ENCODE assay signal across 24 cellular contexts in genomic region chr2:145305854-145306253, GRCh38.
"Had no signal": no experiment of that assay in that cellular context is flagged by ENCODE, and none has a peak within 500 bp of the region (broad histone marks: within the 10 kb centered on the region; RNA-seq: fewer than 3 reads in every experiment).

No MANE protein-coding gene starts in this region.

- ATAC-seq: gastrocnemius medialis; heart right ventricle; left lobe of liver; naive thymus-derived CD4-positive, alpha-beta T cell; psoas muscle; sciatic nerve; stimulated activated memory B cell treated with anti-CD40 and anti-IgM and Interleukin-4, amounts not matched to agents 10 μg/mL and 1 μg/mL and 100 μg/mL, for 72 hours had no signal

- H3K9me3 Mint-ChIP-seq: endodermal cell had no signal

- FAIRE-seq: urothelium cell line had no signal

- DNase-seq: effector CD4-positive, alpha-beta T cell; endodermal cell; gastrocnemius medialis; heart right ventricle; islet precursor cell; mammary epithelial cell; naive thymus-derived CD4-positive, alpha-beta T cell; nephron progenitor cell; psoas muscle; retina; spleen; stimulated activated CD4-positive, alpha-beta T cell treated with anti-CD3 and anti-CD28 coated beads, Interleukin-15, amount 100 ng/mL, for 24 hours; stimulated activated CD4-positive, alpha-beta T cell treated with anti-CD3 and anti-CD28 coated beads, Interleukin-1b, Interleukin-23, amount 100 ng/mL, for 48 hours; stimulated activated CD4-positive, alpha-beta T cell treated with anti-CD3 and anti-CD28 coated beads, Interleukin-4, amount 100 ng/mL, for 24 hours; stomach; substantia nigra; transverse colon had no signal

- H3K27me3 Mint-ChIP-seq: stimulated activated memory B cell treated with anti-CD40 and anti-IgM and Interleukin-4, amounts not matched to agents 10 μg/mL and 1 μg/mL and 100 μg/mL, for 72 hours had no signal

- H3K4me3 Mint-ChIP-seq: endodermal cell; naive thymus-derived CD4-positive, alpha-beta T cell; nephron progenitor cell; stimulated activated memory B cell treated with anti-CD40 and anti-IgM and Interleukin-4, amounts not matched to agents 10 μg/mL and 1 μg/mL and 100 μg/mL, for 72 hours had no signal

- H3K36me3 ChIP-seq: gastrocnemius medialis, heart right ventricle, neutrophil, spleen, stomach, thoracic aorta, transverse colon had no signal

- H3K4me3 ChIP-seq: coronary artery, gastrocnemius medialis, heart right ventricle, psoas muscle, spleen, stomach, thoracic aorta, transverse colon had no signal

- H3K4me1 ChIP-seq: gastrocnemius medialis, heart right ventricle, psoas muscle, spleen, transverse colon had no signal

- H3K27ac ChIP-seq: coronary artery, gastrocnemius medialis, heart right ventricle, neutrophil, psoas muscle, spleen, stomach, thoracic aorta, transverse colon had no signal

- H3K36me3 Mint-ChIP-seq: naive thymus-derived CD4-positive, alpha-beta T cell; stimulated activated memory B cell treated with anti-CD40 and anti-IgM and Interleukin-4, amounts not matched to agents 10 μg/mL and 1 μg/mL and 100 μg/mL, for 72 hours had no signal

- H3K4me1 Mint-ChIP-seq: naive thymus-derived CD4-positive, alpha-beta T cell; stimulated activated memory B cell treated with anti-CD40 and anti-IgM and Interleukin-4, amounts not matched to agents 10 μg/mL and 1 μg/mL and 100 μg/mL, for 72 hours had no signal

- H3K27ac Mint-ChIP-seq: endodermal cell; naive thymus-derived CD4-positive, alpha-beta T cell; nephron progenitor cell; stimulated activated memory B cell treated with anti-CD40 and anti-IgM and Interleukin-4, amounts not matched to agents 10 μg/mL and 1 μg/mL and 100 μg/mL, for 72 hours had no signal

- H3K9me3 ChIP-seq: gastrocnemius medialis, neutrophil, psoas muscle, spleen, stomach, thoracic aorta, transverse colon had no signal

- H3K27me3 ChIP-seq: gastrocnemius medialis, heart right ventricle, neutrophil, spleen, stomach, transverse colon had no signal
